ENCODE assay signal across 33 cellular contexts in the genomic region with DNA sequence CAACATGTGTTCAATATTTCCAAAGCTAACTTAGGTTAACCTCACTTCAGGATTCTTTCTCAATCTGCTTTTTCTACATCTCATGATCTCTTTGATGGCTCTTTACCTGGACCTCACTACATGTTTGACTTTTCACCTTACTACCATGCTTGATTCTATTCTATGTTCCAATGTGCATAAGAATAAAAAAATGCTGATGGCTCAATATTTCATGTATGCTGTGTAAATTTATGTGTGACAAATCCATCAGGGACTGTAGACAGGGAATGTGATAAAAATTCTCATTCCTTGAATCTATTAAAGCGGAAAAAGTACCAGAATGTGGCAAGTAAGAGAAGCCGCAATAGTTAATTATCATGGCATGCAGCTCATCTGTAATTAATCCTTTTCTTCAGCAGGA.
"Had no signal": no experiment of that assay in that cellular context is flagged by ENCODE, and none has a peak within 500 bp of the region (broad histone marks: within the 10 kb centered on the region; RNA-seq: fewer than 3 reads in every experiment).

No MANE protein-coding gene starts in this region.

- H3K4me3 ChIP-seq: adrenal gland, body of pancreas, breast epithelium, cardiac muscle cell, colonic mucosa, esophagus squamous epithelium had no signal

- H3K4me1 ChIP-seq: adrenal gland, body of pancreas, breast epithelium, colonic mucosa, esophagus squamous epithelium had no signal

- H3K36me3 ChIP-seq: adrenal gland, breast epithelium, cardiac muscle cell, colonic mucosa, esophagus squamous epithelium had no signal

- H3K27ac ChIP-seq: adrenal gland, body of pancreas, breast epithelium, cardiac muscle cell, colonic mucosa, epithelial cell of prostate, esophagus squamous epithelium had no signal

- DNase-seq: activated CD4-positive, alpha-beta T cell treated with anti-CD3 and anti-CD28 coated beads for 1 hour; activated CD4-positive, alpha-beta T cell treated with anti-CD3 and anti-CD28 coated beads for 4 hours; activated CD4-positive, alpha-beta T cell treated with anti-CD3 and anti-CD28 coated beads, Interleukin-2, amount 50 U/mL, for 1 hour; activated CD4-positive, alpha-beta T cell treated with anti-CD3 and anti-CD28 coated beads, Interleukin-2, amount 50 U/mL, for 48 hours; activated CD8-positive, alpha-beta memory T cell treated with anti-CD3 and anti-CD28 coated beads for 24 hours; activated CD8-positive, alpha-beta T cell treated with anti-CD3 and anti-CD28 coated beads for 36 hours; activated effector memory CD4-positive, alpha-beta T cell treated with Interleukin-2 at 50 U/mL for 16 hours; activated gamma-delta T cell treated with Interleukin-2 at 50 U/mL for 16 hours; activated naive CD4-positive, alpha-beta T cell treated with anti-CD3 and anti-CD28 coated beads, Interleukin-2, amount 50 U/mL, for 16 hours; activated naive CD4-positive, alpha-beta T cell treated with Interleukin-2 at 50 U/mL for 16 hours; activated T-cell treated with anti-CD3 and anti-CD28 coated beads, Interleukin-2, amount 50 U/mL, for 4 hours; adrenal gland; amygdala; aorta; body of pancreas; central memory CD4-positive, alpha-beta T cell; cerebellar nuclear complex; colonic mucosa; effector CD8-positive, alpha-beta T cell; esophagus squamous epithelium; foreskin fibroblast; head of caudate nucleus; T-helper 1 cell; T-helper 17 cell; T1000 had no signal

- FAIRE-seq: endometrium, endothelial cell of umbilical vein, frontal cortex had no signal

- ATAC-seq: activated CD8-positive, alpha-beta T cell treated with anti-CD3 and anti-CD28 coated beads for 36 hours; activated T-cell treated with anti-CD3 and anti-CD28 coated beads, Interleukin-2, amount 50 U/mL, for 4 hours; activated T-helper 17 cell treated with anti-CD3 and anti-CD28 coated beads, Interleukin-2, amount 50 U/mL, for 72 hours; body of pancreas; T-helper 17 cell; WTC11 had no signal

- H3K9me3 ChIP-seq: adrenal gland, body of pancreas, breast epithelium, colonic mucosa, esophagus squamous epithelium had no signal

- H3K27me3 ChIP-seq: adrenal gland, body of pancreas, breast epithelium, cardiac muscle cell, colonic mucosa, esophagus squamous epithelium had no signal
